Comparison of ENCODE assay signal across 13 cellular contexts in genomic region chr1:212452323-212453155, GRCh38. TPM values are rescaled to one million over a fixed set of nuclear protein-coding genes. Genes with fewer than 3 reads are reported as not detected.
DNase-seq lines count a peak whose midpoint lies in the region; ATAC-seq and TF ChIP-seq lines count a peak whose summit lies in the region.
"Had no signal": no experiment of that assay in that cellular context is flagged by ENCODE, and none has a peak within 500 bp of the region (broad histone marks: within the 10 kb centered on the region; RNA-seq: fewer than 3 reads in every experiment).

No MANE protein-coding gene starts in this region.

- H3K9me3 ChIP-seq in BLaER1 (no peaks in the 10 kb centered on the region), body of pancreas (no peaks in the 10 kb centered on the region)

- no peak for TF ChIP-seq POLR2A in body of pancreas (IDR thresholded peaks at IDR 0.05)

- intact Hi-C loops in body of pancreas (cut with DNase I) = no loop called here

- H3K36me3 ChIP-seq in BLaER1 = 0 out of 2 replicates have a peak, but pooled peaks cover 4% of the 10 kb centered on the region
- H3K36me3 ChIP-seq in body of pancreas (replicated peaks in 1 of 2; ENCODE audit: insufficient read depth in 1 of 2, low read depth in 2 of 2) = no peaks in the 10 kb centered on the region

- TF ChIP-seq CTCF in glutamatergic neuron (IDR thresholded peaks at IDR 0.05; ENCODE audit: partially characterized antibody, unreplicated experiment) (no peak), body of pancreas (IDR thresholded peaks at IDR 0.05) (no peak)

- peak overlapping the region; percentile 75 for H3K4me2 ChIP-seq in BLaER1

- 73 to 77% methylated on average over 14 to 15 of the region's 15 CpGs for whole genome bisulfite sequencing in body of pancreas, 2 donors

- H4K20me1 ChIP-seq in BLaER1 = no peaks in the 10 kb centered on the region

- peak overlapping the region; percentile 36 for H3K4me3 Mint-ChIP-seq in glutamatergic neuron (ENCODE audit: unreplicated experiment)
- no peak overlapping the region for H3K4me3 Mint-ChIP-seq in naive thymus-derived CD8-positive, alpha-beta T cell
- H3K4me3 Mint-ChIP-seq: CD8-positive, alpha-beta memory T cell had no signal

- H3K27me3 ChIP-seq in BLaER1 (no peaks in the 10 kb centered on the region), body of pancreas (no peaks in the 10 kb centered on the region)

- ATAC-seq in naive thymus-derived CD8-positive, alpha-beta T cell = no peak
- ATAC-seq in HG02852 (IDR thresholded peaks at IDR 0.05; ENCODE audit: unreplicated experiment) (no peak), body of pancreas (no peak)
- ATAC-seq: GM12878 had no signal

- DNase-seq in anterior cingulate cortex (lab: John Stamatoyannopoulos, UW) = peak in 43 of 58 donors; percentile 20 to 84 (median 50)
- DNase-seq in glutamatergic neuron = no peak
- DNase-seq in occipital lobe (lab: John Stamatoyannopoulos, UW) = peak; percentile 69
- DNase-seq in naive thymus-derived CD8-positive, alpha-beta T cell = no peak
- no peak for DNase-seq in NCI-H146 (lab: John Stamatoyannopoulos, UW)
- no peak for DNase-seq in body of pancreas
- DNase-seq: CD8-positive, alpha-beta memory T cell; KBM-7; NCI-H526 treated with DMSO at 0.1 percent for 48 hours had no signal

- H3K36me3 Mint-ChIP-seq in glutamatergic neuron (ENCODE audit: unreplicated experiment) = no peaks in the 10 kb centered on the region
- no peaks in the 10 kb centered on the region for H3K36me3 Mint-ChIP-seq in naive thymus-derived CD8-positive, alpha-beta T cell

- no peaks in the 10 kb centered on the region for H3K9me3 Mint-ChIP-seq in glutamatergic neuron (ENCODE audit: unreplicated experiment)
- H3K9me3 Mint-ChIP-seq in naive thymus-derived CD8-positive, alpha-beta T cell = no peaks in the 10 kb centered on the region
- H3K9me3 Mint-ChIP-seq: CD8-positive, alpha-beta memory T cell had no signal

- H3K27ac Mint-ChIP-seq in glutamatergic neuron (ENCODE audit: unreplicated experiment) = no peak overlapping the region
- H3K27ac Mint-ChIP-seq in naive thymus-derived CD8-positive, alpha-beta T cell = peak overlapping the region in 2 of 10 donors; percentile 17 to 33

- H3K4me3 ChIP-seq in BLaER1 (no peak overlapping the region), body of pancreas (no peak overlapping the region)
- H3K4me3 ChIP-seq: GM12878 had no signal

- peaks cover 59% of the 10 kb centered on the region for H3K4me1 ChIP-seq in BLaER1
- H3K4me1 ChIP-seq in body of pancreas = peaks cover 7% of the 10 kb centered on the region
- H3K4me1 ChIP-seq: parathyroid adenoma had no signal

- H3K9ac ChIP-seq in BLaER1 = no peak overlapping the region
- H3K9ac ChIP-seq: parathyroid adenoma had no signal

- H3K27me3 Mint-ChIP-seq in glutamatergic neuron (ENCODE audit: unreplicated experiment) = peaks cover 6% of the 10 kb centered on the region
- no peaks in the 10 kb centered on the region for H3K27me3 Mint-ChIP-seq in naive thymus-derived CD8-positive, alpha-beta T cell
- H3K27me3 Mint-ChIP-seq: CD8-positive, alpha-beta memory T cell had no signal

- 0 out of 2 replicates have a peak overlapping the region, but pooled peaks have one; percentile 19 for H3K27ac ChIP-seq in BLaER1
- H3K27ac ChIP-seq in body of pancreas = no peak overlapping the region
- H3K27ac ChIP-seq: parathyroid adenoma had no signal

- POLR2A ChIA-PET in naive thymus-derived CD8-positive, alpha-beta T cell (lab: Charles Lee) = interaction anchor here (0.6 kb wide), 1 partner anchor 277 kb away, joined by 4 read pairs; no protein-coding TSS in a partner anchor

- H3K4me1 Mint-ChIP-seq in glutamatergic neuron (ENCODE audit: low read depth, unreplicated experiment) = peaks cover 18% of the 10 kb centered on the region
- H3K4me1 Mint-ChIP-seq in naive thymus-derived CD8-positive, alpha-beta T cell = peaks cover 0 to 6% (median 1%) of the 10 kb centered on the region in 4 donors
- H3K4me1 Mint-ChIP-seq: CD8-positive, alpha-beta memory T cell had no signal

RNA-seq across cellular contexts. Expression of gene NENF, which starts 19.8 kb away (rescaled TPM):
- total RNA-seq in glutamatergic neuron (ENCODE audit: unreplicated experiment) (5.2 TPM), occipital lobe (14.8 TPM), body of pancreas (10 to 100 TPM; 85.4 to 89.7 TPM)
- total RNA-seq in naive thymus-derived CD8-positive, alpha-beta T cell = 10 to 100 TPM; 21.5 to 25.1 TPM
- 10 to 100 TPM; 35.9 to 68.0 (median 64.9) TPM for polyA plus RNA-seq in naive thymus-derived CD8-positive, alpha-beta T cell

RNA-seq across cellular contexts. Expression of gene PACC1, which starts 37.9 kb away (rescaled TPM):
- total RNA-seq in glutamatergic neuron (ENCODE audit: unreplicated experiment) (25.8 TPM), occipital lobe (25.4 TPM), body of pancreas (1 to 10 TPM in 1 of 2 donors, not detected in 1; 4.2 TPM)
- 10 to 100 TPM; 13.3 to 15.5 TPM for total RNA-seq in naive thymus-derived CD8-positive, alpha-beta T cell
- polyA plus RNA-seq in naive thymus-derived CD8-positive, alpha-beta T cell = 10 to 100 TPM in 1 of 3 donors, 1 to 10 TPM in 2; 8.0 to 10.5 (median 8.3) TPM

Comparison
In these comparisons a context has a peak if more than half of its experiments do, and no peak if none do; other contexts are left out.
1. DNase-seq: peak in anterior cingulate cortex (43 of 58) and occipital lobe (single experiment); none in glutamatergic neuron (single experiment), naive thymus-derived CD8-positive, alpha-beta T cell (0 of 10), NCI-H146 (single experiment) and body of pancreas (0 of 4).